Comparison of ENCODE assay signal across 8 cellular contexts in the genomic region with DNA sequence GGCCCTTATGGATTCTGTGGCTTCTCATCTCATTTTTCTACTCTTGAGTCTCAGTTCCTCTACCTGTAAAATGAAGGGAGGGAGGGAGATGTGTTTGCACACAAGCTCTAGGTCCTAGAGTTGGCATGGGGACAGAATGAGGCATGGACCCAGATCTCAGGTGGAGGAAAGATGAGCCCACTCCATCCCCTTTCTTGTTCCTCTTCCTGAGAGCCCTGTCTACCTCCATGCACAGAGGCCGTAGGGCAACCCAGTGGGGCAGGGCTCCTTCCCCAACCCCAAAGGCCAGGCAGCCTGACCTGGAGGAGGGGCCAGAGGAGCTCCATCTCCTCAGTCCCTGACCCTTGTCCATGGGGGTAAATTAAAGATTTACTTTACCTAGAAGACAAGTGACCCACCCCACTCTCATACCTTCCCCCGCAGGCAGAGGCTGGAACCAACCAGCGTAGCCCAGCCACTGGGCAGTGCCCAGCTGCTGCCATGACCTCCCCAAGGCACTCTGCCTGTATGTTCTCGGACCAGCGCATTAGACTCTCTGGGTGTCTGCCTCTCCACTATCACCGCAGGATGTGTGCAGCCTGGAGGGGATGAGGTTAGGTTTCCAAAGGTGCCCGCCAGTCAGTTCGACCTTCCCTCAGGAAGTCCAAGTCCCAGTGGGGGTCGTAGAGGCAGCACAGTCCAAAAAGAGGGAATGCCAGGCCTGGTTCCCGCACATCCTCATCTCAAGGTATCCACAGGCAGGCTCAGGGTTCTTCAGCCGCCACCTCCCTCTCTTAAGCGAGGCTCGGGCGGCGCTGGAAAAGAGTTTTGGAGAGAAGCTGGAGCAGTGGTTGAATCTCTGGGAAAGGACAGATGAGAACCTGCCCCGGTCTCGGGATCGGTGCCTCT. TPM values are rescaled to one million over a fixed set of nuclear protein-coding genes. Genes with fewer than 3 reads are reported as not detected.
DNase-seq lines count a peak whose midpoint lies in the region; ATAC-seq and TF ChIP-seq lines count a peak whose summit lies in the region.

No MANE protein-coding gene starts in this region.

- H3K18ac ChIP-seq in H9 (ENCODE audit: insufficient read length, low read depth, low read length) = peak overlapping the region; percentile 92

- no peak for DNase-seq in AG04449 (ENCODE audit: low read depth, low spot score)
- no peak for DNase-seq in H9
- no peak for DNase-seq in activated CD8-positive, alpha-beta T cell treated with anti-CD3 and anti-CD28 coated beads for 36 hours
- no peak for DNase-seq in right atrium auricular region (ENCODE audit: low spot score)
- no peak for DNase-seq in DMS114 treated with DMSO at 0.1 percent for 48 hours (lab: John Stamatoyannopoulos, UW; ENCODE audit: unreplicated experiment)
- no peak for DNase-seq in activated CD4-positive, CD25-positive, alpha-beta regulatory T cell (lab: John Stamatoyannopoulos, UW)
- no peak for DNase-seq in posterior vena cava (ENCODE audit: low spot score)

- no peaks in the 10 kb centered on the region; the same call in 1 of the 2 replicates for H3K4me1 ChIP-seq in H9 (ENCODE audit: insufficient read depth, low read length)
- peaks cover 0 to 64% of the 10 kb centered on the region in 2 donors for H3K4me1 ChIP-seq in right atrium auricular region

- CTCF ChIA-PET in AG04449 (lab: Yijun Ruan, JAX) = interaction anchor here (0.6 to 17.2 kb wide), 30 partner anchors 12 to 261 kb away, joined by 3 to 157 read pairs (median 5); a partner anchor contains a TSS
- CTCF ChIA-PET in activated CD8-positive, alpha-beta T cell treated with anti-CD3 and anti-CD28 coated beads for 36 hours (lab: Charles Lee) = interaction anchor here (0.8 to 6.1 kb wide), 30 partner anchors 9 to 449 kb away, joined by 3 to 44 read pairs (median 6); a partner anchor contains a TSS

- peak overlapping the region; percentile 89 for H3K9ac ChIP-seq in H9 (ENCODE audit: extremely low read depth, insufficient read length, low read length)

- no peaks in the 10 kb centered on the region for H3K9me3 Mint-ChIP-seq in H9
- no peaks in the 10 kb centered on the region for H3K9me3 Mint-ChIP-seq in activated CD8-positive, alpha-beta T cell treated with anti-CD3 and anti-CD28 coated beads for 36 hours

- no peaks in the 10 kb centered on the region; the same call in 1 of the 2 replicates for H3K79me2 ChIP-seq in H9 (ENCODE audit: insufficient read depth, low read length)

- peak overlapping the region; percentile 90 for H3K4me2 ChIP-seq in H9 (ENCODE audit: insufficient read depth, insufficient read length, low read length)

- TF ChIP-seq CTCF in AG04449 (IDR thresholded peaks at IDR 0.05; ENCODE audit: insufficient read depth, low read length, missing control alignments) (no peak), H9 (conservative IDR thresholded peaks at IDR 0.05) (no peak), right atrium auricular region (IDR thresholded peaks at IDR 0.05) (no peak)
- no peak for TF ChIP-seq CTCF in activated CD8-positive, alpha-beta T cell treated with anti-CD3 and anti-CD28 coated beads for 36 hours (IDR thresholded peaks at IDR 0.05)

- no peaks in the 10 kb centered on the region for H3K9me3 ChIP-seq in H9 (ENCODE audit: control insufficient read depth, low read depth, low read length)
- no peaks in the 10 kb centered on the region for H3K9me3 ChIP-seq in right atrium auricular region

- H3K27me3 ChIP-seq in H9 (ENCODE audit: insufficient read depth, low read length) (no peaks in the 10 kb centered on the region), right atrium auricular region (no peaks in the 10 kb centered on the region)

- WGBS in H9 (ENCODE audit: extremely low coverage, insufficient read length, low lambda C conversion rate) = no CpG with 5 or more reads among the region's 18 CpGs

- H3K79me1 ChIP-seq in H9 (ENCODE audit: insufficient read depth, low read depth, low read length, poor library complexity, severe bottlenecking) = no peaks in the 10 kb centered on the region

- H3K23ac ChIP-seq in H9 (ENCODE audit: insufficient read length, low read depth, low read length) = no peak overlapping the region

- peak overlapping the region in 2 of 3 experiments; percentile 77 to 92; a peak in 5 of 7 replicates for H3K27ac Mint-ChIP-seq in H9
- peak overlapping the region; percentile 89 for H3K27ac Mint-ChIP-seq in activated CD8-positive, alpha-beta T cell treated with anti-CD3 and anti-CD28 coated beads for 36 hours

- H3K4ac ChIP-seq in H9 (ENCODE audit: low read depth, low read length) = peak overlapping the region; percentile 75; the same call in 1 of the 2 replicates

- H3K27ac ChIP-seq in H9 (ENCODE audit: insufficient read length, low read depth, low read length) (no peak overlapping the region), right atrium auricular region (peak overlapping the region; percentile 92), skin epidermis (peak overlapping the region; percentile 56 to 99 (median 94))

- H3K4me1 Mint-ChIP-seq in H9 = peaks cover 31 to 42% of the 10 kb centered on the region in 2 experiments
- peaks cover 25% of the 10 kb centered on the region for H3K4me1 Mint-ChIP-seq in activated CD8-positive, alpha-beta T cell treated with anti-CD3 and anti-CD28 coated beads for 36 hours (ENCODE audit: low read depth)

- H3K36me3 Mint-ChIP-seq in H9 (ENCODE audit: insufficient read depth in 1 of 3, low read depth in 3 of 3) = peaks cover 0 to 2% (median 2%) of the 10 kb centered on the region in 3 experiments; a peak in 4 of 7 replicates
- H3K36me3 Mint-ChIP-seq in activated CD8-positive, alpha-beta T cell treated with anti-CD3 and anti-CD28 coated beads for 36 hours (ENCODE audit: low read depth) = peaks cover 4% of the 10 kb centered on the region

- peak overlapping the region; percentile 43 for H4K5ac ChIP-seq in H9 (ENCODE audit: insufficient read length, low read depth, low read length)

- H3K14ac ChIP-seq in H9 (ENCODE audit: insufficient read depth, low read length) = peak overlapping the region; percentile 97

- H2BK5ac ChIP-seq in H9 (ENCODE audit: insufficient read length, low read length) = no peak overlapping the region

- ATAC-seq in activated CD8-positive, alpha-beta T cell treated with anti-CD3 and anti-CD28 coated beads for 36 hours = no peak

- H4K20me1 ChIP-seq in H9 (ENCODE audit: control insufficient read depth, insufficient read depth, insufficient read length) = no peaks in the 10 kb centered on the region

- peak overlapping the region; percentile 10 for H2BK12ac ChIP-seq in H9 (ENCODE audit: insufficient read length, low read depth, low read length)

- no peak overlapping the region for H4K91ac ChIP-seq in H9 (ENCODE audit: insufficient read length, low read depth, low read length)

- H2BK20ac ChIP-seq in H9 (ENCODE audit: low read depth, low read length, poor library complexity, severe bottlenecking) = no peak overlapping the region

- H2AFZ ChIP-seq in H9 (ENCODE audit: low read length) = no peak overlapping the region

- no peak overlapping the region for H4K8ac ChIP-seq in H9 (replicated peaks; ENCODE audit: insufficient read length, low read depth, low read length)

- H2BK120ac ChIP-seq in H9 (ENCODE audit: low read depth, low read length, poor library complexity, severe bottlenecking) = peak overlapping the region; percentile 82

- H3T11ph ChIP-seq in H9 (ENCODE audit: low read length) = no peak overlapping the region

- peak overlapping the region; percentile 82 to 90 for H3K4me3 Mint-ChIP-seq in H9
- peak overlapping the region; percentile 97 for H3K4me3 Mint-ChIP-seq in activated CD8-positive, alpha-beta T cell treated with anti-CD3 and anti-CD28 coated beads for 36 hours

- H3K23me2 ChIP-seq in H9 (ENCODE audit: insufficient read length, low read depth, low read length, poor library complexity, severe bottlenecking) = peaks cover 10% of the 10 kb centered on the region

- no peak overlapping the region for H3K56ac ChIP-seq in H9 (ENCODE audit: insufficient read length, low read depth, low read length)

- H3K27me3 Mint-ChIP-seq in H9 (ENCODE audit: low read depth) = peaks cover 5% of the 10 kb centered on the region
- H3K27me3 Mint-ChIP-seq in activated CD8-positive, alpha-beta T cell treated with anti-CD3 and anti-CD28 coated beads for 36 hours = no peaks in the 10 kb centered on the region

- H3K4me3 ChIP-seq in AG04449 (ENCODE audit: low read depth, low read length) = peak overlapping the region; percentile 88
- H3K4me3 ChIP-seq in right atrium auricular region = peak overlapping the region; percentile 72 to 80
- H3K4me3 ChIP-seq in skin epidermis = peak overlapping the region; percentile 49 to 85 (median 68)

- H3K36me3 ChIP-seq in right atrium auricular region = peaks cover 16% of the 10 kb centered on the region

- POLR2A ChIA-PET in AG04449 (lab: Yijun Ruan, JAX) = interaction anchor here (0.6 to 3.1 kb wide), 12 partner anchors 10 to 157 kb away, joined by 3 to 14 read pairs (median 8); a partner anchor contains a TSS
- POLR2A ChIA-PET in activated CD8-positive, alpha-beta T cell treated with anti-CD3 and anti-CD28 coated beads for 36 hours (lab: Charles Lee) = interaction anchor here (0.6 to 8.1 kb wide), 19 partner anchors 11 to 450 kb away, joined by 3 to 52 read pairs (median 4); a partner anchor contains a TSS

- H2BK15ac ChIP-seq in H9 (ENCODE audit: low read depth, low read length) = no peak overlapping the region; the same call in 1 of the 2 replicates

- intact Hi-C loops in activated CD8-positive, alpha-beta T cell treated with anti-CD3 and anti-CD28 coated beads for 36 hours (cut with micrococcal nuclease) = loop anchor here (5.0 to 10.0 kb wide), 2 partner anchors 142 to 319 kb away; no protein-coding TSS in a partner anchor
- intact Hi-C loops in posterior vena cava (cut with DNase I) = loop anchor here (2.0 to 5.0 kb wide), 4 partner anchors 47 to 137 kb away; a partner anchor contains a TSS

- no peak overlapping the region for H2AK5ac ChIP-seq in H9 (ENCODE audit: insufficient read length, low read length)

RNA-seq across cellular contexts. Expression of a gene that starts 3.0 kb away (rescaled TPM):
- total RNA-seq in H9 (2021) (21.1 and 23.4 TPM in 2 replicates), right atrium auricular region (100 to 1,000 TPM in 1 of 2 donors, 10 to 100 TPM in 1; 81.4 to 183 TPM), posterior vena cava (100 to 1,000 TPM; 511 to 666 TPM)
- total RNA-seq in activated CD8-positive, alpha-beta T cell treated with anti-CD3 and anti-CD28 coated beads for 36 hours = 10 to 100 TPM; 32.0 to 36.3 TPM

RNA-seq across cellular contexts. Expression of a gene that starts 23.2 kb away (rescaled TPM):
- 18.6 and 20.1 TPM in 2 replicates for total RNA-seq in H9 (2021)
- 1 to 10 TPM; 3.6 to 5.8 TPM for total RNA-seq in activated CD8-positive, alpha-beta T cell treated with anti-CD3 and anti-CD28 coated beads for 36 hours
- 100 to 1,000 TPM; 133 to 358 TPM for total RNA-seq in right atrium auricular region
- 100 to 1,000 TPM; 535 to 575 TPM for total RNA-seq in posterior vena cava

RNA-seq across cellular contexts. Expression of a gene that starts 38.6 kb away (rescaled TPM):
- 4.7 and 4.9 TPM in 2 replicates for total RNA-seq in H9 (2021)
- total RNA-seq in activated CD8-positive, alpha-beta T cell treated with anti-CD3 and anti-CD28 coated beads for 36 hours = under 1 TPM; 0.09 to 0.29 TPM
- total RNA-seq in right atrium auricular region = 10 to 100 TPM; 17.6 to 26.3 TPM
- total RNA-seq in posterior vena cava = under 1 TPM; 0.52 to 0.74 TPM

RNA-seq across cellular contexts. Expression of a gene that starts 56.1 kb away (rescaled TPM):
- total RNA-seq in H9 (2021) (8.2 and 8.3 TPM in 2 replicates), right atrium auricular region (not detected), posterior vena cava (not detected)
- total RNA-seq in activated CD8-positive, alpha-beta T cell treated with anti-CD3 and anti-CD28 coated beads for 36 hours = not detected
